Comparison of ENCODE assay signal across 27 cellular contexts in the genomic region with DNA sequence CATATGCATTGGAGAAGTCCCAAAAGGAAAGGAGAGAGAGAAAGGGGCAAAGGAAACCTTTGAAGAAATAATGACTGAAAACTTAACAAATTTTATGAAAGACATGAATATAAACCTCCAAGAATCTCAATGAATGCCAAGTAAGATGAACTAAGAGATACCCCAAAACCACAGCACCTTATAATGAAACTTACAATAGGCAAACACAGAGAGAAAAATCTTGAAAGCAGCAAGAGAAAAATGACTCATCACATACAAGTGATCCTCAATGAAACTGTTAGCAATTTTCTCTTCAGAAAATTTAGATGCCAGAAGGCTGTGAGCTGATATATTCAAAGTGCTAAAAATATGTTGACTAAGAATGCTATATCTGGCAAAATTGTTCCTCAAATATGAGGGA.
"Had no signal": no experiment of that assay in that cellular context is flagged by ENCODE, and none has a peak within 500 bp of the region (broad histone marks: within the 10 kb centered on the region; RNA-seq: fewer than 3 reads in every experiment).

No MANE protein-coding gene starts in this region.

- H3K4me3 Mint-ChIP-seq: activated CD4-positive, alpha-beta T cell treated with anti-CD3 and anti-CD28 coated beads, Interleukin-2, amount 10 ng/mL, durations not matched to agents 7 days and 5 days; activated naive CD4-positive, alpha-beta T cell treated with anti-CD3 and anti-CD28 coated beads, Interleukin-2, amount 10 ng/mL, durations not matched to agents 7 days and 5 days; mesothelial cell of epicardium; naive B cell; nephron progenitor cell; T-helper 17 cell had no signal

- H3K4me3 ChIP-seq: body of pancreas, esophagus muscularis mucosa, heart right ventricle, ovary, skin epidermis, stomach, tibial artery, upper lobe of right lung had no signal

- H3K4me1 Mint-ChIP-seq: mesothelial cell of epicardium, naive B cell, nephron progenitor cell, T-helper 17 cell had no signal

- H3K4me1 ChIP-seq: body of pancreas, esophagus muscularis mucosa, foreskin keratinocyte, heart right ventricle, stomach, tibial artery, upper lobe of right lung had no signal

- H3K36me3 Mint-ChIP-seq: mesothelial cell of epicardium had no signal

- H3K27me3 ChIP-seq: body of pancreas, esophagus muscularis mucosa, foreskin keratinocyte, ovary, stomach, tibial artery, upper lobe of right lung had no signal

- H3K27ac Mint-ChIP-seq: activated CD4-positive, alpha-beta T cell treated with anti-CD3 and anti-CD28 coated beads, Interleukin-2, amount 10 ng/mL, durations not matched to agents 7 days and 5 days; activated naive CD4-positive, alpha-beta T cell treated with anti-CD3 and anti-CD28 coated beads, Interleukin-2, amount 10 ng/mL, durations not matched to agents 7 days and 5 days; mesothelial cell of epicardium; naive B cell; nephron progenitor cell; progenitor cell of endocrine pancreas; T-helper 17 cell had no signal

- H3K27me3 Mint-ChIP-seq: T-helper 17 cell had no signal

- H3K36me3 ChIP-seq: esophagus muscularis mucosa, heart right ventricle, neutrophil, ovary, stomach, tibial artery, upper lobe of right lung had no signal

- DNase-seq: activated CD4-positive, alpha-beta T cell treated with anti-CD3 and anti-CD28 coated beads, Interleukin-2, amount 10 ng/mL, durations not matched to agents 7 days and 5 days; activated CD4-positive, CD25-positive, alpha-beta regulatory T cell treated with anti-CD3 and anti-CD28 coated beads, Interleukin-2, amount 50 U/mL, for 72 hours; activated CD8-positive, alpha-beta memory T cell treated with anti-CD3 and anti-CD28 coated beads, Interleukin-2, amount 50 U/mL, for 4 hours; activated effector memory CD4-positive, alpha-beta T cell treated with Interleukin-2 at 50 U/mL for 16 hours; activated naive CD4-positive, alpha-beta T cell treated with anti-CD3 and anti-CD28 coated beads, Interleukin-2, amount 10 ng/mL, durations not matched to agents 7 days and 5 days; activated T-cell treated with anti-CD3 and anti-CD28 coated beads, Interleukin-2, amount 50 U/mL, for 48 hours; anterior cingulate cortex; body of pancreas; dermis blood vessel endothelial cell; effector CD4-positive, alpha-beta T cell; foreskin keratinocyte; heart right ventricle; naive B cell; nephron progenitor cell; stimulated activated CD4-positive, alpha-beta T cell treated with anti-CD3 and anti-CD28 coated beads, Interleukin-12 subunit alpha, Interleukin-12 subunit beta, amount 100 ng/mL, for 4 hours; stimulated activated CD4-positive, alpha-beta T cell treated with anti-CD3 and anti-CD28 coated beads, Interleukin-4, amount 100 ng/mL, for 1 hour; stomach; T-helper 17 cell; tibial artery; upper lobe of right lung had no signal

- H3K9me3 ChIP-seq: body of pancreas, esophagus muscularis mucosa, neutrophil, tibial artery, upper lobe of right lung had no signal

- H3K27ac ChIP-seq: body of pancreas, esophagus muscularis mucosa, foreskin keratinocyte, heart right ventricle, neutrophil, ovary, skin epidermis, stomach, tibial artery, upper lobe of right lung had no signal

- ATAC-seq: body of pancreas, foreskin keratinocyte, heart right ventricle, sciatic nerve, T-helper 17 cell, upper lobe of right lung had no signal
